ENCODE assay signal across 11 cellular contexts in the genomic region with DNA sequence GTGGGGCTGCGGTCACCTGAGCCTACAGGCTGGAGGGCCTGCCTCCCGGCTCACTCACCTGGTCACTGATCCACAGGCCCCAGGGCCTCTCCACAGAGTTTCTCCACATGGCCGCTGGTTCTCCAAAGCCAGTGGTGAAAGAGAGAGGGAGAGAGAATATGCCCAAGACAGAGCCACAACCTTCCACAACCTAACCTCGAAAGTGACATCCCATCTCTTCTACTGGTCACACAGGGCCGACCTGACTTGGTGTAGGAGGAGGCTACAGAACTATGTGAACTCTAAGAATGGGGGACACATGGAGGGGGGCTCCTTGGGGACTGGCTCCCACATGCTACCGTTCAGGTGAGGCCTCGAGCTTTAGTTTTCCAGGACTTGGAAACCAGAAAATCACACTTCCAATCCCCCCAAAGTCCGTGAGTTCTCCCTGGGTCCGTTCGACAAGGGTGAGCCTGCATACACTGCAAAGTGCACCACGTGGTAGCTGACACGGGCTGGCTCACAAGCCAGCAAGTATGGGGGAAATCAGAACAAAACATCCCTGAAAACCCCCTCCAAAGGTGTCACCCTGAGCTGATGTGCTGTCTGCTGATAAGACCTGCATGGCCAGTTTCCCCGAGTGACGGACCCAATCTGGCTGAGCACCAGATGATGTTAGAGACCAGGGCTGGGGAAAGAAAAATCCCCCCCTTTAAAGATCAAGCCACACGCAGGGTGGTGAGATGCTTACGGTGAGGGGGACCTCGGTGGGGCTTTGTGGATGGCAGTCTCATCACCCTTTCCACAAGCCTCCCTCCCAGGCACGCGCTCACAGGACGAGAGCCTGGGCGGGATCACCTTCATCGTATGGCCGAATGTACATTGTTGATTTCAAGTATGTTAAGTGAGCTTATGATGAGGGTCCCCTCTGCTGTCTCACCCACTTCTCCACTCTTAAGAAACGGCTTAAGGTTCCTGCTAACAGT. TPM values are rescaled to one million over a fixed set of nuclear protein-coding genes. Genes with fewer than 3 reads are reported as not detected.
DNase-seq lines count a peak whose midpoint lies in the region; ATAC-seq, FAIRE-seq and TF ChIP-seq lines count a peak whose summit lies in the region.
"Had no signal": no experiment of that assay in that cellular context is flagged by ENCODE, and none has a peak within 500 bp of the region (broad histone marks: within the 10 kb centered on the region; RNA-seq: fewer than 3 reads in every experiment).

No MANE protein-coding gene starts in this region.

- no peaks in the 10 kb centered on the region for H3K79me2 ChIP-seq in GM12878 (ENCODE audit: control insufficient read depth, insufficient read depth, low read length)

- CTCF ChIA-PET in GM12878 (lab: Yijun Ruan, JAX) = interaction anchor here (1.0 to 1.5 kb wide), 2 partner anchors 18 to 66 kb away, joined by 3 to 4 read pairs; a partner anchor contains a TSS

- H4K20me1 ChIP-seq in GM12878 (ENCODE audit: control insufficient read depth, insufficient read depth) = no peaks in the 10 kb centered on the region

- H3K9ac ChIP-seq in GM12878 (ENCODE audit: control insufficient read depth, insufficient read depth, low read length) (no peak overlapping the region), colonic mucosa (ENCODE audit: low read depth in 2 of 2, low read length in 2 of 2) (no peak overlapping the region)

- intact Hi-C loops in Right ventricle myocardium inferior (cut with DNase I) (no loop called here), cardiac septum (cut with DNase I) (no loop called here), GM12878 (cut with micrococcal nuclease; ENCODE audit: unreplicated experiment) (no loop called here), colonic mucosa (cut with DNase I) (no loop called here)

- TF ChIP-seq POLR2A in GM12878 (IDR thresholded peaks at IDR 0.05; ENCODE audit: low read depth, low read length) = no peak

- TF ChIP-seq CTCF in GM12878 (IDR thresholded peaks at IDR 0.05 in 2 of 3, conservative IDR thresholded peaks at IDR 0.05 in 1 of 3; ENCODE audit: control insufficient read depth in 2 of 3, extremely low read depth in 1 of 3, insufficient read depth in 1 of 3, low read depth in 3 of 3, low read length in 3 of 3) (no peak), colonic mucosa (IDR thresholded peaks at IDR 0.05) (no peak)

- no peak overlapping the region for H3K27ac ChIP-seq in GM12878 (ENCODE audit: control insufficient read depth, insufficient read depth)
- H3K27ac ChIP-seq in colonic mucosa = no peak overlapping the region

- RAD21 ChIA-PET in GM12878 (lab: Charles Lee; ENCODE audit: unreplicated experiment) = interaction anchor here (1.1 to 1.5 kb wide), 2 partner anchors 57 to 66 kb away, joined by 3 read pairs; a partner anchor contains a TSS

- no peak for TF ChIP-seq EP300 in GM12878 (IDR thresholded peaks at IDR 0.05; ENCODE audit: borderline replicate concordance in 1 of 2, control insufficient read depth in 1 of 2, low read depth in 2 of 2, low read length in 2 of 2)

- no peaks in the 10 kb centered on the region for H3K4me1 ChIP-seq in GM12878 (ENCODE audit: control insufficient read depth, insufficient read depth, low read length)
- H3K4me1 ChIP-seq in colonic mucosa = no peaks in the 10 kb centered on the region

- ATAC-seq in Right ventricle myocardium inferior (no peak), GM12878 (peak; percentile 74)
- ATAC-seq: Panc1 had no signal

- H3K36me3 ChIP-seq in GM12878 (ENCODE audit: control insufficient read depth in 2 of 2, insufficient read depth in 2 of 2, low read length in 1 of 2) (no peaks in the 10 kb centered on the region), colonic mucosa (no peaks in the 10 kb centered on the region)

- SMC1A ChIA-PET in GM12878 (lab: Charles Lee; ENCODE audit: uncharacterized antibody, unreplicated experiment) = no interaction called here

- FAIRE-seq in GM12878 (lab: Jason Lieb, UNC) (no peak), urothelium cell line (lab: Jason Lieb, UNC) (peak; percentile 9)

- no peak for TF ChIP-seq RAD21 in GM12878 (IDR thresholded peaks at IDR 0.05; ENCODE audit: insufficient read depth, low read depth, low read length)

- no peak overlapping the region for H3K4me2 ChIP-seq in GM12878 (ENCODE audit: control insufficient read depth, insufficient read depth)

- H2AFZ ChIP-seq in GM12878 (ENCODE audit: control insufficient read depth, low read depth, low read length) = no peak overlapping the region

- in situ Hi-C loops in GM12878 (cut with MboI) = no loop called here

- POLR2A ChIA-PET in GM12878 (lab: Charles Lee) = interaction anchor here (0.9 kb wide), 1 partner anchor 580 kb away, joined by 3 read pairs; no protein-coding TSS in a partner anchor

- DNase-seq in Right ventricle myocardium inferior (ENCODE audit: missing footprints) = peak; percentile 56
- DNase-seq in cardiac septum (ENCODE audit: low spot score) = no peak
- DNase-seq in GM12878 (ENCODE audit: low read depth, low spot score) = no peak
- peak; percentile 71 for DNase-seq in retina
- DNase-seq in urothelium cell line (ENCODE audit: low spot score) = no peak
- no peak for DNase-seq in germinal center (ENCODE audit: low spot score)
- DNase-seq in cerebellar cortex (ENCODE audit: low spot score) = no peak
- no peak for DNase-seq in colonic mucosa
- DNase-seq: ACHN, NCI-H1417 treated with DMSO at 0.1 percent for 48 hours had no signal

- H3K9me3 ChIP-seq in GM12878 (replicated peaks; ENCODE audit: control insufficient read depth, insufficient read depth, low read length) (no peaks in the 10 kb centered on the region), colonic mucosa (no peaks in the 10 kb centered on the region)

- WGBS in GM12878 (ENCODE audit: insufficient coverage, insufficient replicate concordance, low lambda C conversion rate, missing lambda C conversion rate) = 43% methylated on average over 24 of the region's 24 CpGs

- H3K4me3 ChIP-seq in GM12878 (no peak overlapping the region), colonic mucosa (no peak overlapping the region)

- BruUV-seq in GM12878 (replicated peaks; lab: Mats Ljungman, UMichigan) = no TSS peak

- peaks cover 0 to 3% of the 10 kb centered on the region in 2 experiments; a peak in 3 of 4 replicates for H3K27me3 ChIP-seq in GM12878 (replicated peaks in 1 of 2; ENCODE audit: control insufficient read depth in 2 of 2, insufficient read depth in 2 of 2, low read length in 1 of 2)
- no peaks in the 10 kb centered on the region for H3K27me3 ChIP-seq in colonic mucosa

TF ChIP-seq in GM12878, 131 proteins besides CTCF, POLR2A, EP300 and RAD21 (continues in another document):
- TF ChIP-seq KLF5 (IDR thresholded peaks at IDR 0.05; ENCODE audit: partially characterized antibody) (peak; percentile 86), NR2C2 (IDR thresholded peaks at IDR 0.05; ENCODE audit: borderline replicate concordance, control insufficient read depth, insufficient read length, low read depth) (no peak), RAD51 (IDR thresholded peaks at IDR 0.05) (peak; percentile 62; the same call in 1 of the 2 replicates), SREBF1 (IDR thresholded peaks at IDR 0.05; ENCODE audit: low read length) (peak; percentile 76), JUND (IDR thresholded peaks at IDR 0.05; ENCODE audit: low read depth, low read length) (peak; percentile 77; the same call in 1 of the 2 replicates), RELA (IDR thresholded peaks at IDR 0.05; ENCODE audit: borderline replicate concordance, partially characterized antibody) (no peak), CHD1 (IDR thresholded peaks at IDR 0.05; ENCODE audit: low read depth, low read length) (peak; percentile 77; the same call in 1 of the 2 replicates), PML (IDR thresholded peaks at IDR 0.05; ENCODE audit: low read length) (no peak), YY1 (IDR thresholded peaks at IDR 0.05; ENCODE audit: low read depth, low read length) (no peak), FOXK2 (IDR thresholded peaks at IDR 0.05) (peak; percentile 93), IKZF1 (conservative IDR thresholded peaks at IDR 0.05) (no peak), DPF2 (IDR thresholded peaks at IDR 0.05) (no peak)
- TF ChIP-seq, protein P1, sequence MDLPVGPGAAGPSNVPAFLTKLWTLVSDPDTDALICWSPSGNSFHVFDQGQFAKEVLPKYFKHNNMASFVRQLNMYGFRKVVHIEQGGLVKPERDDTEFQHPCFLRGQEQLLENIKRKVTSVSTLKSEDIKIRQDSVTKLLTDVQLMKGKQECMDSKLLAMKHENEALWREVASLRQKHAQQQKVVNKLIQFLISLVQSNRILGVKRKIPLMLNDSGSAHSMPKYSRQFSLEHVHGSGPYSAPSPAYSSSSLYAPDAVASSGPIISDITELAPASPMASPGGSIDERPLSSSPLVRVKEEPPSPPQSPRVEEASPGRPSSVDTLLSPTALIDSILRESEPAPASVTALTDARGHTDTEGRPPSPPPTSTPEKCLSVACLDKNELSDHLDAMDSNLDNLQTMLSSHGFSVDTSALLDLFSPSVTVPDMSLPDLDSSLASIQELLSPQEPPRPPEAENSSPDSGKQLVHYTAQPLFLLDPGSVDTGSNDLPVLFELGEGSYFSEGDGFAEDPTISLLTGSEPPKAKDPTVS (IDR thresholded peaks at IDR 0.05; ENCODE audit: low read depth, low read length) = no peak

RNA-seq across cellular contexts. Expression of a gene that starts 54.2 kb away (rescaled TPM):
- total RNA-seq in Right ventricle myocardium inferior = 22.7 TPM
- 25.6 TPM for total RNA-seq in cardiac septum
- 47.1 and 54.6 TPM in 2 replicates for total RNA-seq in GM12878 (2013; cell fraction: nucleolus; rRNA removed)
- 15.8 and 16.5 TPM in 2 replicates for total RNA-seq in GM12878 (2014; rRNA removed)
- 6.3 and 7.2 TPM in 2 replicates for total RNA-seq in GM12878 (2014; rRNA removed; fragmentation: Illumina TruSeq; extraction: Trizol)
- 21.6 and 26.1 TPM in 2 replicates for total RNA-seq in GM12878 (2021)
- polyA plus RNA-seq in GM12878 (2011; ENCODE audit: low read depth) = 4.8 TPM
- 10.6 and 20.8 TPM in 2 replicates for polyA plus RNA-seq in GM12878 (2011; rRNA removed)
- 19.6 and 26.6 TPM in 2 replicates for polyA plus RNA-seq in GM12878 (2011; cell fraction: cytosol; rRNA removed)
- 81.6 and 88.9 TPM in 2 replicates for polyA plus RNA-seq in GM12878 (2011; cell fraction: nucleus; rRNA removed)
- polyA plus RNA-seq in GM12878 (2012) = 10.6 and 12.7 TPM in 2 replicates
- polyA plus RNA-seq in GM12878 (2014; fragmentation: Illumina TruSeq; extraction: Trizol) = 3.8 and 6.5 TPM in 2 replicates
- under 1 TPM; 0.06 to 0.18 TPM for polyA plus RNA-seq in GM12878 (2014; fragmentation: Nextera tagmentation; extraction: Ambion mirVana)
- polyA plus RNA-seq in GM12878 (2014; rRNA removed) = 17.5 and 18.0 TPM in 2 replicates
- 1 to 10 TPM; 5.3 to 6.4 TPM for polyA plus RNA-seq in GM12878 (2016; fragmentation: Nextera tagmentation; extraction: Ambion mirVana)
- polyA minus RNA-seq in GM12878 (2011; rRNA and poly(A)+ RNA removed) = 26.9 and 31.0 TPM in 2 replicates
- 13.6 and 15.0 TPM in 2 replicates for polyA minus RNA-seq in GM12878 (2011; cell fraction: cytosol; rRNA and poly(A)+ RNA removed)
- 14.1 and 24.3 TPM in 2 replicates for polyA minus RNA-seq in GM12878 (2011; cell fraction: nucleus; rRNA and poly(A)+ RNA removed)
- total RNA-seq in colonic mucosa = 10 to 100 TPM; 13.0 to 17.2 TPM

Comparison
In these comparisons a context has a peak if more than half of its experiments do, and no peak if none do; other contexts are left out.
1. DNase-seq: peak in Right ventricle myocardium inferior (single experiment) and retina (single experiment); none in cardiac septum (single experiment), GM12878 (single experiment), urothelium cell line (single experiment), germinal center (single experiment), cerebellar cortex (single experiment) and colonic mucosa (single experiment).